In the genomic region with DNA sequence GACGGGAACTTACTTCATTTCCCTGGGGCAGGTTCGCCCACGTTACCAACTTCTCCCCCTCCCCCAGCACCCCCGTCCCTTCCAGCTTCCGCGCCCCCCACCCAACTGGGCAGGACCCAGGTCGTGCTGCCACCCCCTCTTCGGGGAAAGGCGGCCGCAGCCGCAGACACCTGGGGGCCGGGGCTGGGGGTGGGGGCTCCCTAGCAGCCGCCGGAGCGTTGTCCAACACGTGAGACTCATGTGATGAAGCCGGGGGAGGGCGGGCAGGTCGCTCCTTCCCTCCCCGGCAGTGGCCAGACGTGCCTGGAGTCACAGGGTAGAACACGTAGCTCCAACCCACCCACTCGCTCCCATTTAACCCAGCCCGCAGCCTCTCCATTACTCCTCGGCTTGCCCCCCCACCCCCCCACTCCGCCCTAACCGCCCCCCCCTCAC, we compare ENCODE assay signal across 8 cellular contexts. TPM values are rescaled to one million over a fixed set of nuclear protein-coding genes. Genes with fewer than 3 reads are reported as not detected.
DNase-seq lines count a peak whose midpoint lies in the region; ATAC-seq and TF ChIP-seq lines count a peak whose summit lies in the region.

No MANE protein-coding gene starts in this region.

- peak overlapping the region; percentile 84 for H3K4me2 ChIP-seq in OCI-LY7 (ENCODE audit: low read length)

- intact Hi-C loops in CD8-positive, alpha-beta T cell (cut with DNase I, micrococcal nuclease) = loop anchor here (5.0 to 10.0 kb wide), 4 partner anchors 46 to 487 kb away; partner anchors contain the start of genes EDEM1 (in 1 of the 2) and ITPR1 (in 1 of the 2)
- intact Hi-C loops in OCI-LY7 (cut with micrococcal nuclease; ENCODE audit: unreplicated experiment) = loop anchor here (5.0 kb wide), 1 partner anchor 267 kb away; no protein-coding TSS in a partner anchor

- no TSS peak for BruUV-seq in OCI-LY7 (replicated peaks; lab: Mats Ljungman, UMichigan)

- H3K27me3 Mint-ChIP-seq in CD8-positive, alpha-beta T cell (ENCODE audit: low read depth) = no peaks in the 10 kb centered on the region
- no peaks in the 10 kb centered on the region for H3K27me3 Mint-ChIP-seq in activated T-cell treated with anti-CD3 and anti-CD28 coated beads, Interleukin-2, amount 50 U/mL, for 4 hours (ENCODE audit: low read depth)

- H3K4me3 Mint-ChIP-seq in CD8-positive, alpha-beta T cell = peak overlapping the region; percentile 97
- peak overlapping the region; percentile 94 for H3K4me3 Mint-ChIP-seq in activated T-cell treated with anti-CD3 and anti-CD28 coated beads, Interleukin-2, amount 50 U/mL, for 4 hours

- H3K9me2 ChIP-seq in OCI-LY7 (ENCODE audit: insufficient read depth, low read length) = no peaks in the 10 kb centered on the region

- H3K27ac ChIP-seq in CD8-positive, alpha-beta T cell (ENCODE audit: low read depth, low read length) = peak overlapping the region; percentile 70
- H3K27ac ChIP-seq in OCI-LY7 (ENCODE audit: low read depth, low read length, poor library complexity, severe bottlenecking) (no peak overlapping the region), muscle layer of duodenum (ENCODE audit: low read length) (peak overlapping the region; percentile 99)

- H3K27me3 ChIP-seq in CD8-positive, alpha-beta T cell (ENCODE audit: insufficient read depth, low read length) = no peaks in the 10 kb centered on the region
- no peaks in the 10 kb centered on the region for H3K27me3 ChIP-seq in muscle layer of duodenum (ENCODE audit: low read depth, low read length)

- no peaks in the 10 kb centered on the region for H4K20me1 ChIP-seq in OCI-LY7 (ENCODE audit: insufficient read depth, low read length)

- POLR2A ChIA-PET in CD8-positive, alpha-beta T cell (lab: Charles Lee) = interaction anchor here (0.7 to 2.9 kb wide), 11 partner anchors 13 to 157 kb away, joined by 3 to 20 read pairs (median 4); no protein-coding TSS in a partner anchor
- POLR2A ChIA-PET in OCI-LY7 (lab: Charles Lee) = interaction anchor here (0.6 to 1.0 kb wide), 2 partner anchors 148 to 267 kb away, joined by 3 to 4 read pairs; no protein-coding TSS in a partner anchor

- no peaks in the 10 kb centered on the region for H3K79me2 ChIP-seq in OCI-LY7 (ENCODE audit: insufficient read depth, low read depth, low read length)

- peak; percentile 48 for ATAC-seq in CD8-positive, alpha-beta T cell
- ATAC-seq in GM19455 (IDR thresholded peaks at IDR 0.05; ENCODE audit: unreplicated experiment) = peak; percentile 48
- ATAC-seq in HG03565 (IDR thresholded peaks at IDR 0.05; ENCODE audit: unreplicated experiment) = peak; percentile 34
- ATAC-seq in activated T-cell treated with anti-CD3 and anti-CD28 coated beads, Interleukin-2, amount 50 U/mL, for 4 hours = peak; percentile 64 to 71
- peak; percentile 71 for ATAC-seq in esophagus mucosa

- peak overlapping the region; percentile 71 for H3K4me3 ChIP-seq in CD8-positive, alpha-beta T cell (ENCODE audit: low read depth, low read length)
- H3K4me3 ChIP-seq in OCI-LY7 (ENCODE audit: low read depth, low read length, poor library complexity, severe bottlenecking) (peak overlapping the region; percentile 65), muscle layer of duodenum (ENCODE audit: low read depth in 1 of 2, low read length in 2 of 2) (peak overlapping the region in 1 of 2 donors; percentile 64)

- TF ChIP-seq CTCF in CD8-positive, alpha-beta T cell (IDR thresholded peaks at IDR 0.05) = no peak
- TF ChIP-seq CTCF in OCI-LY7 (conservative IDR thresholded peaks at IDR 0.05; ENCODE audit: low read length) = no peak

- DNase-seq in CD8-positive, alpha-beta T cell = peak; percentile 76 to 91 (median 82)
- DNase-seq in OCI-LY7 (ENCODE audit: low spot score) = peak; percentile 42
- DNase-seq in activated T-cell treated with anti-CD3 and anti-CD28 coated beads, Interleukin-2, amount 50 U/mL, for 4 hours = peak; percentile 88
- DNase-seq in stimulated activated naive CD4-positive, alpha-beta T cell (lab: John Stamatoyannopoulos, UW) = peak in 5 of 6 experiments; percentile 36 to 58 (median 50)

- peak overlapping the region; percentile 96 for H3K27ac Mint-ChIP-seq in CD8-positive, alpha-beta T cell

- H3K4me1 Mint-ChIP-seq in CD8-positive, alpha-beta T cell (ENCODE audit: low read depth) = peaks cover 53% of the 10 kb centered on the region
- peaks cover 57% of the 10 kb centered on the region for H3K4me1 Mint-ChIP-seq in activated T-cell treated with anti-CD3 and anti-CD28 coated beads, Interleukin-2, amount 50 U/mL, for 4 hours (ENCODE audit: low read depth)

- no peaks in the 10 kb centered on the region for H3K9me3 ChIP-seq in CD8-positive, alpha-beta T cell (ENCODE audit: low read length)
- H3K9me3 ChIP-seq in OCI-LY7 (ENCODE audit: low read length) = no peaks in the 10 kb centered on the region
- no peaks in the 10 kb centered on the region for H3K9me3 ChIP-seq in muscle layer of duodenum (ENCODE audit: control insufficient read depth in 1 of 2, low read length in 2 of 2)

- peak overlapping the region; percentile 55 for H2AFZ ChIP-seq in OCI-LY7 (ENCODE audit: low read length)

- H3K4me1 ChIP-seq in CD8-positive, alpha-beta T cell (ENCODE audit: insufficient read depth, low read length) = peaks cover 52% of the 10 kb centered on the region
- H3K4me1 ChIP-seq in OCI-LY7 (ENCODE audit: insufficient read depth, low read length, poor library complexity, severe bottlenecking) (peaks cover 27% of the 10 kb centered on the region), muscle layer of duodenum (ENCODE audit: control insufficient read depth in 1 of 2, insufficient read depth in 2 of 2, low read length in 2 of 2) (peaks cover 7 to 20% of the 10 kb centered on the region in 2 donors)

- H3K9me3 Mint-ChIP-seq in CD8-positive, alpha-beta T cell = no peaks in the 10 kb centered on the region
- H3K9me3 Mint-ChIP-seq in activated T-cell treated with anti-CD3 and anti-CD28 coated beads, Interleukin-2, amount 50 U/mL, for 4 hours = no peaks in the 10 kb centered on the region

- CTCF ChIA-PET in CD8-positive, alpha-beta T cell (lab: Charles Lee) = interaction anchor here (0.6 to 5.1 kb wide), 16 partner anchors 8 to 268 kb away, joined by 3 to 47 read pairs (median 6); no protein-coding TSS in a partner anchor
- CTCF ChIA-PET in OCI-LY7 (lab: Charles Lee; ENCODE audit: unreplicated experiment) = interaction anchor here (0.6 kb wide), 1 partner anchor 29 kb away, joined by 4 read pairs; no protein-coding TSS in a partner anchor

- H3K36me3 ChIP-seq in CD8-positive, alpha-beta T cell (ENCODE audit: insufficient read depth, low read length) = peaks cover 7% of the 10 kb centered on the region
- H3K36me3 ChIP-seq in OCI-LY7 (ENCODE audit: insufficient read depth, low read length) (no peaks in the 10 kb centered on the region), muscle layer of duodenum (ENCODE audit: control insufficient read depth in 1 of 2, insufficient read depth in 2 of 2, low read length in 2 of 2) (peaks cover 14 to 22% of the 10 kb centered on the region in 2 donors)

- H3K36me3 Mint-ChIP-seq in CD8-positive, alpha-beta T cell = peaks cover 32% of the 10 kb centered on the region
- peaks cover 32% of the 10 kb centered on the region for H3K36me3 Mint-ChIP-seq in activated T-cell treated with anti-CD3 and anti-CD28 coated beads, Interleukin-2, amount 50 U/mL, for 4 hours (ENCODE audit: insufficient read depth)

RNA-seq across cellular contexts. Expression of gene BHLHE40, which starts 0.3 kb away (rescaled TPM):
- total RNA-seq in CD8-positive, alpha-beta T cell = 100 to 1,000 TPM; 246 to 253 TPM
- total RNA-seq in OCI-LY7 (2014; rRNA removed; shearing (Covaris generic)) = 0.05 and 0.35 TPM in 2 replicates
- 0.11 TPM in 1 of 2 replicates, not detected in the other for total RNA-seq in OCI-LY7 (2022)
- total RNA-seq in activated T-cell treated with anti-CD3 and anti-CD28 coated beads, Interleukin-2, amount 50 U/mL, for 4 hours = 10 to 100 TPM; 61.9 to 90.8 (median 86.6) TPM
- 266 TPM for total RNA-seq in esophagus mucosa

Comparison
In these comparisons a context has a peak if more than half of its experiments do, and no peak if none do; other contexts are left out.
1. RNA of gene BHLHE40, which starts 0.3 kb away (total RNA-seq): 266 TPM in esophagus mucosa (single experiment), 246 to 253 TPM in CD8-positive, alpha-beta T cell and 61.9 to 90.8 TPM in activated T-cell treated with anti-CD3 and anti-CD28 coated beads, Interleukin-2, amount 50 U/mL, for 4 hours; 0.05 to 0.35 TPM in OCI-LY7; every median in the first group is over 10 times any median in the second.
2. Peak in every context shown above with its lines, with median percentiles within 50 percentile points of each other: ATAC-seq and DNase-seq.